ENCODE assay signal across 8 cellular contexts in the genomic region with DNA sequence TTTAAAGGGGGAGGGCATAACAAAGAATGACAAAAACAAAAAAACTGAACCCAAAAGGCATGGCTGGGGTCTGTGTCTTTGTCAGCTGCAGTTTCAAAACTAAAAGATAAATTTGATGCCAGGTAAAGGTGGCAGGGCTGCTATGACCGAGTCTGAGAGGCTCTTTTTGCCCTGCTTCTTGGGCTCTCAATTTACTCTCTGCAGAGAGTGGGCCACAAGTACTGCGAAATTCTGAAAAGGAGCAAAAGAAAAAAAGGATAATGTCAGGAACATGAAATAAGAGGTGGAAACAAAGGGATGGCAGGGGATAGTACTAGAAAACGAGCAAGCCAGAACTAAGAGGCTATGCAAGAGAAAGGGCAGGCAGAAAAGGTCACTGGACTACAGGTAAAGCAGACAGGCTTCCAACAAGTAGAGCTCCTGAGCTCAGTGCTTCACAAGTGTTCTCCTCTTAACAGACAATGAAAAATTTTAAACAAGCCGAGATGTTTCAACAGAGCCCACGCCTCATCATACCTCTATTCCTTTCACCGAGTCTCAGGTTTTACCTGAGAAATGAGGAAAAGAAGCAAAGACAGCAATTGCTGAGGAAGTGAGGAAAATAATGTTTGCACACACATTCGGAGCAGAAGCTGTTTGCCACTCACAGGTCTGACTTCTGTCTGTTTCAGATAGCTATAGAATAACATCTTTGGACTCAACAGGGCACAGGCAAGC. TPM values are rescaled to one million over a fixed set of nuclear protein-coding genes. Genes with fewer than 3 reads are reported as not detected.
DNase-seq lines count a peak whose midpoint lies in the region; ATAC-seq, FAIRE-seq and TF ChIP-seq lines count a peak whose summit lies in the region.

No MANE protein-coding gene starts in this region.

- 44 to 54% (median 44%) methylated on average over 7 of the region's 7 CpGs for WGBS in small intestine, 3 donors

- H3K36me3 ChIP-seq in small intestine (ENCODE audit: control insufficient read depth in 2 of 2, insufficient read depth in 2 of 2, low read length in 2 of 2) = no peaks in the 10 kb centered on the region

- H3K36me3 Mint-ChIP-seq in activated naive CD4-positive, alpha-beta T cell treated with anti-CD3 and anti-CD28 coated beads for 36 hours (ENCODE audit: low read depth) = peaks cover 1% of the 10 kb centered on the region
- peaks cover 15% of the 10 kb centered on the region for H3K36me3 Mint-ChIP-seq in WTC11
- no peaks in the 10 kb centered on the region for H3K36me3 Mint-ChIP-seq in glutamatergic neuron (ENCODE audit: unreplicated experiment)

- POLR2A ChIA-PET in WTC11 (lab: Charles Lee) = no interaction called here

- H3K4me3 Mint-ChIP-seq in activated naive CD4-positive, alpha-beta T cell treated with anti-CD3 and anti-CD28 coated beads for 36 hours = peak overlapping the region; percentile 77
- H3K4me3 Mint-ChIP-seq in WTC11 (peak overlapping the region; percentile 75), glutamatergic neuron (ENCODE audit: unreplicated experiment) (peak overlapping the region; percentile 88)

- ATAC-seq in WTC11 (no peak), HG03039 (IDR thresholded peaks at IDR 0.05; ENCODE audit: unreplicated experiment) (no peak)

- no peaks in the 10 kb centered on the region for H3K9me3 Mint-ChIP-seq in activated naive CD4-positive, alpha-beta T cell treated with anti-CD3 and anti-CD28 coated beads for 36 hours
- H3K9me3 Mint-ChIP-seq in WTC11 (no peaks in the 10 kb centered on the region), glutamatergic neuron (ENCODE audit: unreplicated experiment) (peaks cover 2% of the 10 kb centered on the region)

- no peak for DNase-seq in activated naive CD4-positive, alpha-beta T cell treated with anti-CD3 and anti-CD28 coated beads for 36 hours
- no peak for DNase-seq in activated naive CD4-positive, alpha-beta T cell (lab: John Stamatoyannopoulos, UW)
- DNase-seq in WTC11 (ENCODE audit: low spot score) (no peak), glutamatergic neuron (no peak), small intestine (peak; percentile 46), NCI-H128 (lab: John Stamatoyannopoulos, UW; ENCODE audit: unreplicated experiment) (no peak)
- no peak for DNase-seq in stimulated activated CD4-positive, alpha-beta T cell treated with anti-CD3 and anti-CD28 coated beads, Interleukin-2, amount 100 ng/mL, for 48 hours

- peaks cover 37% of the 10 kb centered on the region for H3K4me1 Mint-ChIP-seq in activated naive CD4-positive, alpha-beta T cell treated with anti-CD3 and anti-CD28 coated beads for 36 hours (ENCODE audit: low read depth)
- H3K4me1 Mint-ChIP-seq in WTC11 (peaks cover 72% of the 10 kb centered on the region), glutamatergic neuron (ENCODE audit: low read depth, unreplicated experiment) (peaks cover 43% of the 10 kb centered on the region)

- CTCF ChIA-PET in activated naive CD4-positive, alpha-beta T cell treated with anti-CD3 and anti-CD28 coated beads for 36 hours (lab: Charles Lee) = interaction anchor here (0.6 to 1.7 kb wide), 2 partner anchors 10 to 578 kb away, joined by 5 to 7 read pairs; no protein-coding TSS in a partner anchor
- CTCF ChIA-PET in WTC11 (lab: Charles Lee) = interaction anchor here (1.3 kb wide), 1 partner anchor 12 kb away, joined by 3 read pairs; no protein-coding TSS in a partner anchor

- peak overlapping the region in 1 of 2 donors; percentile 93 for H3K4me3 ChIP-seq in small intestine (ENCODE audit: low read depth in 1 of 2, low read length in 2 of 2)

- H3K27ac ChIP-seq in small intestine (ENCODE audit: low read depth in 1 of 2, low read length in 1 of 2) = peak overlapping the region; percentile 93 to 94

- no peak for FAIRE-seq in small intestine (lab: Jason Lieb, UNC)

- intact Hi-C loops in activated naive CD4-positive, alpha-beta T cell treated with anti-CD3 and anti-CD28 coated beads for 36 hours (cut with micrococcal nuclease) = loop anchor here (5.0 kb wide), 2 partner anchors 670 to 1865 kb away; no protein-coding TSS in a partner anchor

- H3K9me3 ChIP-seq in small intestine (ENCODE audit: control insufficient read depth, low read depth) = no peaks in the 10 kb centered on the region

- no peaks in the 10 kb centered on the region for H3K27me3 ChIP-seq in small intestine (ENCODE audit: control insufficient read depth in 2 of 2, insufficient read depth in 2 of 2, low read length in 2 of 2)

- H3K27me3 Mint-ChIP-seq in activated naive CD4-positive, alpha-beta T cell treated with anti-CD3 and anti-CD28 coated beads for 36 hours (ENCODE audit: low read depth) = no peaks in the 10 kb centered on the region
- no peaks in the 10 kb centered on the region for H3K27me3 Mint-ChIP-seq in WTC11 (ENCODE audit: low read depth)
- peaks cover 3% of the 10 kb centered on the region for H3K27me3 Mint-ChIP-seq in glutamatergic neuron (ENCODE audit: unreplicated experiment)

- peaks cover 2 to 7% of the 10 kb centered on the region in 2 donors for H3K4me1 ChIP-seq in small intestine (ENCODE audit: control insufficient read depth in 2 of 2, insufficient read depth in 1 of 2, low read depth in 1 of 2, low read length in 1 of 2)

- peak overlapping the region; percentile 90 for H3K27ac Mint-ChIP-seq in activated naive CD4-positive, alpha-beta T cell treated with anti-CD3 and anti-CD28 coated beads for 36 hours
- H3K27ac Mint-ChIP-seq in WTC11 = peak overlapping the region; percentile 97
- H3K27ac Mint-ChIP-seq in glutamatergic neuron (ENCODE audit: unreplicated experiment) = peak overlapping the region; percentile 92

- no peak for TF ChIP-seq CTCF in WTC11 (IDR thresholded peaks at IDR 0.05)
- no peak for TF ChIP-seq CTCF in glutamatergic neuron (IDR thresholded peaks at IDR 0.05; ENCODE audit: partially characterized antibody, unreplicated experiment)

TF ChIP-seq in WTC11, 78 proteins besides CTCF, POLR2A, EP300 and RAD21:
- TF ChIP-seq RELA (CRISPR knock-in tag; IDR thresholded peaks at IDR 0.05; ENCODE audit: borderline replicate concordance) (no peak), CREM (CRISPR knock-in tag; IDR thresholded peaks at IDR 0.05) (no peak), GABPB1 (CRISPR knock-in tag; IDR thresholded peaks at IDR 0.05) (no peak), SMAD4 (CRISPR knock-in tag; IDR thresholded peaks at IDR 0.05) (no peak), ZNF232 (CRISPR knock-in tag; IDR thresholded peaks at IDR 0.05) (no peak), ZBTB21 (CRISPR knock-in tag; IDR thresholded peaks at IDR 0.05; ENCODE audit: borderline replicate concordance) (no peak), IRF2 (CRISPR knock-in tag; IDR thresholded peaks at IDR 0.05; ENCODE audit: borderline replicate concordance, low read depth) (no peak), ESRRA (CRISPR knock-in tag; IDR thresholded peaks at IDR 0.05; ENCODE audit: borderline replicate concordance) (no peak), TCF7 (CRISPR knock-in tag; IDR thresholded peaks at IDR 0.05; ENCODE audit: low read depth) (no peak), ELF4 (CRISPR knock-in tag; IDR thresholded peaks at IDR 0.05; ENCODE audit: low read depth) (no peak)
- TF ChIP-seq, protein P1, sequence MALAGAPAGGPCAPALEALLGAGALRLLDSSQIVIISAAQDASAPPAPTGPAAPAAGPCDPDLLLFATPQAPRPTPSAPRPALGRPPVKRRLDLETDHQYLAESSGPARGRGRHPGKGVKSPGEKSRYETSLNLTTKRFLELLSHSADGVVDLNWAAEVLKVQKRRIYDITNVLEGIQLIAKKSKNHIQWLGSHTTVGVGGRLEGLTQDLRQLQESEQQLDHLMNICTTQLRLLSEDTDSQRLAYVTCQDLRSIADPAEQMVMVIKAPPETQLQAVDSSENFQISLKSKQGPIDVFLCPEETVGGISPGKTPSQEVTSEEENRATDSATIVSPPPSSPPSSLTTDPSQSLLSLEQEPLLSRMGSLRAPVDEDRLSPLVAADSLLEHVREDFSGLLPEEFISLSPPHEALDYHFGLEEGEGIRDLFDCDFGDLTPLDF (CRISPR knock-in tag; IDR thresholded peaks at IDR 0.05) = no peak
- TF ChIP-seq, protein P2, sequence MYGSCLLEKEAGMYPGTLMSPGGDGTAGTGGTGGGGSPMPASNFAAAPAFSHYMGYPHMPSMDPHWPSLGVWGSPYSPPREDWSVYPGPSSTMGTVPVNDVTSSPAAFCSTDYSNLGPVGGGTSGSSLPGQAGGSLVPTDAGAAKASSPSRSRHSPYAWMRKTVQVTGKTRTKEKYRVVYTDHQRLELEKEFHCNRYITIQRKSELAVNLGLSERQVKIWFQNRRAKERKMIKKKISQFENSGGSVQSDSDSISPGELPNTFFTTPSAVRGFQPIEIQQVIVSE (CRISPR knock-in tag; IDR thresholded peaks at IDR 0.05; ENCODE audit: borderline replicate concordance) = no peak
- TF ChIP-seq, protein P3, sequence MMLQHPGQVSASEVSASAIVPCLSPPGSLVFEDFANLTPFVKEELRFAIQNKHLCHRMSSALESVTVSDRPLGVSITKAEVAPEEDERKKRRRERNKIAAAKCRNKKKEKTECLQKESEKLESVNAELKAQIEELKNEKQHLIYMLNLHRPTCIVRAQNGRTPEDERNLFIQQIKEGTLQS (CRISPR knock-in tag; conservative IDR thresholded peaks at IDR 0.05) = no peak
- TF ChIP-seq, protein P4, sequence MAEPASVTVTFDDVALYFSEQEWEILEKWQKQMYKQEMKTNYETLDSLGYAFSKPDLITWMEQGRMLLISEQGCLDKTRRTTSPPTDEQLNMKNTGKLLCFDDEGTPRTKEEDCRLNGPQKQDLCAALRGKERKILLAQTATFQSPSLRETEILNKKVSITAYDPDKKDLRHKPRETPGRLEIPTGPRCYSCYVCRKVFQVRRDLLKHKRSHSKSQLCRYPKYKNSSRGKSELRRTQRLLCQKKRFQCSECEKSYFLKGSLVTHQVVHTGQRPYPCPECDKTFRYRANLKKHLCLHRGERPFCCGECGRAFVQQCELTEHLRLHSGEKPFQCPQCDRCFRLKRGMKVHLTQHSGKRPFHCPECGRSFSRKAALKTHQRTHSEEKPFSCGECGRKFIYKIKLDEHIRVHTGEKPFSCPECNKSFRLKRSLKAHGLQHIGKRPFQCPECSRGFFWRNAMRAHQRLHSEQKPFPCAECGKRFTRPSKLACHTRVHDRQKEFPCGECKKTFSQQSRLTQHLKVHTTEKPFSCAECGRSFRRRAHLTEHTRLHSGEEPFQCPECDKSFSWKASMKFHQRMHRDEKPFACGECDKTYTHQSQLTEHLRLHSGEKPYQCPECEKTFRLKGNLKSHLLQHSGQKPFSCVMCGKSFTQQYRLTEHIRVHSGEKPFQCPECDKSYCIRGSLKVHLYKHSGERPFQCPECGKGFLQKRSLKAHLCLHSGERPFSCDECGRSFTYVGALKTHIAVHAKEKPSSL (CRISPR knock-in tag; conservative IDR thresholded peaks at IDR 0.05) = no peak
TF ChIP-seq in WTC11: peak in this region for 0.

RNA-seq across cellular contexts. Expression of a gene that starts 7.3 kb away (rescaled TPM):
- total RNA-seq in activated naive CD4-positive, alpha-beta T cell treated with anti-CD3 and anti-CD28 coated beads for 36 hours = 1 to 10 TPM; 2.6 to 2.7 TPM
- total RNA-seq in WTC11 (2021) = 18.2 to 22.9 TPM (median 18.6 TPM) in 3 replicates
- 8.1 TPM for total RNA-seq in glutamatergic neuron (ENCODE audit: unreplicated experiment)
- polyA plus RNA-seq in small intestine = 1 to 10 TPM; 1.6 to 5.6 (median 4.7) TPM

RNA-seq across cellular contexts. Expression of a gene that starts 43.5 kb away (rescaled TPM):
- 10 to 100 TPM; 42.6 to 43.3 TPM for total RNA-seq in activated naive CD4-positive, alpha-beta T cell treated with anti-CD3 and anti-CD28 coated beads for 36 hours
- total RNA-seq in WTC11 (2021) = 20.5 to 26.8 TPM (median 25.7 TPM) in 3 replicates
- 29.9 TPM for total RNA-seq in glutamatergic neuron (ENCODE audit: unreplicated experiment)
- 10 to 100 TPM in 1 of 3 donors, 1 to 10 TPM in 2; 3.1 to 12.6 (median 4.9) TPM for polyA plus RNA-seq in small intestine
